Comparison of ENCODE assay signal across 8 cellular contexts in the genomic region with DNA sequence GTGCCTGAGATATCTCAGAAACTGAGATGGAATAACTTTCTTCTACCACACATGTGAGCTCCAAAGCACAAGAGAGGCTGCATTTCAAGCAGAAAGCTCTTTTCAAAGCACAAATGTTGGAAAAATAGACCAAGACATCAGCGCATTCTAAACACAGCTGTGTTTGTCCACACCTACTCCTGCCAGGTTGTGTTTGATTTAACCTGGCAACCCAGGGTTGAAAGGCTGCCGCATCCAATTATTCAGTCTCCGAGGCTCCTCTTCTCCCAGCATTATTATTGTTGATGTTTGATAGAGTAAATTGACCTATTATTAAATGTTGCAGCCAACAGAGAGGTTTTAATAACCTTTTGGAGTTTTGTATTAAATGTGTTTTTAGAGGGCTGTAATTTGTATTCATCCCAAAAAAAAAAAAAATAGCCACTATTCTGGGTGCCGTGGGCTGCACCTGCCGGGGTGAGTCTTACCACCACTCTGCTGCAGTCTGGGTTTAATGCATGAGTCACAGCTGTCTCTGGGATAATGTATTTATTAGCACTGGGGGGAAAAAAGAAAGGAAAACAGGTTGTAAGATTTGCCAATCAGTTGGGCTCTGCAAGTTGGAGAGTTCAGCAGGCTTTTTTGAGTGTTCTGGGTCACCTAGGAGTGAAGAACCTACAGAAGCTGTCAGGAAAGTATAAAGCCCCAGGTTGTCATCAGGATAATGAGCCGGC.
DNase-seq lines count a peak whose midpoint lies in the region; TF ChIP-seq lines count a peak whose summit lies in the region.

No MANE protein-coding gene starts in this region.

- TF ChIP-seq CTCF in kidney epithelial cell (IDR thresholded peaks at IDR 0.05; ENCODE audit: insufficient read depth, low read length, poor library complexity, severe bottlenecking) = no peak
- TF ChIP-seq CTCF in type B pancreatic cell (conservative IDR thresholded peaks at IDR 0.05) = no peak

- no peaks in the 10 kb centered on the region for H3K9me3 Mint-ChIP-seq in type B pancreatic cell

- H3K36me3 ChIP-seq in kidney epithelial cell (ENCODE audit: control insufficient read depth, insufficient read depth, low read length) = no peaks in the 10 kb centered on the region

- peak overlapping the region; percentile 74 for H3K4me3 Mint-ChIP-seq in type B pancreatic cell

- peak overlapping the region; percentile 94 for H3K27ac Mint-ChIP-seq in type B pancreatic cell

- no peak overlapping the region for H3K4me3 ChIP-seq in kidney epithelial cell (ENCODE audit: low read depth, low read length)

- no peaks in the 10 kb centered on the region for H3K27me3 Mint-ChIP-seq in type B pancreatic cell

- peak; percentile 32 for DNase-seq in NCI-H82 (lab: John Stamatoyannopoulos, UW)
- no peak for DNase-seq in NCI-H82 treated with DMSO at 0.1 percent for 48 hours (lab: John Stamatoyannopoulos, UW; ENCODE audit: unreplicated experiment)
- DNase-seq in SW480 (ENCODE audit: low spot score) = peak; percentile 42
- DNase-seq in kidney epithelial cell (ENCODE audit: low read depth) = peak; percentile 63
- no peak for DNase-seq in type B pancreatic cell (ENCODE audit: extremely low spot score, unreplicated experiment)
- DNase-seq in C1 segment of cervical spinal cord (lab: John Stamatoyannopoulos, UW) = no peak
- no peak for DNase-seq in G401 (ENCODE audit: low spot score)
- no peak for DNase-seq in effector CD8-positive, alpha-beta T cell (lab: John Stamatoyannopoulos, UW)

- in situ Hi-C loops in G401 (cut with HindIII; ENCODE audit: low sequenced_read_pairs) = no loop called here

- H3K4me1 Mint-ChIP-seq in type B pancreatic cell (ENCODE audit: unreplicated experiment) = peaks cover 30% of the 10 kb centered on the region

- no peaks in the 10 kb centered on the region for H3K27me3 ChIP-seq in kidney epithelial cell (ENCODE audit: control insufficient read depth, insufficient read depth, low read length)

- no peaks in the 10 kb centered on the region for H3K36me3 Mint-ChIP-seq in type B pancreatic cell

Comparison
In these comparisons a context has a peak if more than half of its experiments do, and no peak if none do; other contexts are left out.
1. DNase-seq: peak in NCI-H82 (single experiment), SW480 (single experiment) and kidney epithelial cell (single experiment); none in NCI-H82 treated with DMSO at 0.1 percent for 48 hours (single experiment), type B pancreatic cell (single experiment), C1 segment of cervical spinal cord (0 of 14), G401 (single experiment) and effector CD8-positive, alpha-beta T cell (single experiment).